In the genomic region with DNA sequence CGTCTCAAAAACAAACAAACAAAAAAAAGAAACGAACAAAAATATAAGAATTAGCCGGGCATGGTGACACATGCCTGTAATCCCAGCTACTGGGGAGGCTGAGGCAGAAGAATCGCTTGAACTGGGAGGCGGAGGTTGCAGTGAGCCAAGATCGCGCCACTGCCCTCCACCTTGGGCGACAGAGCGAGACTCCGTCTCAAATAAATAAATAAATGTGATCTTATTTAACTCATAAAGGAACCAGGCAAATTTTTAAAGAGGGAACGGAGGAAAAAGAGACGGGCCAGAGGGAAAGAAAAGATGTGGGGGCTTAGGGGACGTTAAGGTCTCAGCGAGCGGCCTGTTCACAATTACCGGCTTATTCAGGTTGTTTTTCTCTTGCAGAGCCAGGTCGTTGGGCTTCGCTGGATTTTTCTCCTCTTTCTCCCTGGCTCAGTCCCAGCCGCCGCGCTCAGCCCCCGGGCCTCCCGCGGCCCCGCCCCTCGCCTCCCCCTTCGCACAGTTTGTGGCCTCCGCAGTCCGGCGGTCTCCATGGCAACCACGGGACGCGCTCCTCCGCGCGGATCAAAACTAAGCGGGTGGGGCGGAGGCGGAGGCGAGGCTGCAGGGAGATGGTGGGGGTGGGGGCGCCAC, we compare ENCODE assay signal across 1 cellular context.
TF ChIP-seq lines count a peak whose summit lies in the region.

No MANE protein-coding gene starts in this region.

TF ChIP-seq in H1, 55 proteins besides CTCF, POLR2A, EP300 and RAD21:
- peak; percentile 48; the same call in 1 of the 2 replicates for TF ChIP-seq RBBP5 (IDR thresholded peaks at IDR 0.05; ENCODE audit: borderline replicate concordance, low read depth, low read length)
- TF ChIP-seq BACH1 (IDR thresholded peaks at IDR 0.05; ENCODE audit: low read length) = no peak
- no peak for TF ChIP-seq HDAC6 (IDR thresholded peaks at IDR 0.05; ENCODE audit: low read depth, low read length)
- peak; percentile 10 to 80; a peak in 2 of 4 replicates for TF ChIP-seq SIN3A (conservative IDR thresholded peaks at IDR 0.05 in 1 of 2, IDR thresholded peaks at IDR 0.05 in 1 of 2; ENCODE audit: low read depth in 1 of 2, low read length in 2 of 2)
- TF ChIP-seq POU5F1 (IDR thresholded peaks at IDR 0.05; ENCODE audit: low read depth, low read length) = no peak
- TF ChIP-seq BRCA1 (IDR thresholded peaks at IDR 0.05; ENCODE audit: low read depth, low read length) = no peak
- TF ChIP-seq NANOG (IDR thresholded peaks at IDR 0.05; ENCODE audit: insufficient read depth, low read depth, low read length, poor library complexity, severe bottlenecking) = no peak
- TF ChIP-seq HDAC2 (IDR thresholded peaks at IDR 0.05; ENCODE audit: borderline replicate concordance in 1 of 2, low read depth in 2 of 2, low read length in 2 of 2) = peak in 1 of 2 experiments; percentile 66; a peak in 1 of 4 replicates
- TF ChIP-seq RFX5 (IDR thresholded peaks at IDR 0.05; ENCODE audit: borderline replicate concordance, low read depth, low read length) = no peak
- TF ChIP-seq SIX5 (IDR thresholded peaks at IDR 0.05; ENCODE audit: low read depth, low read length) = no peak
- TF ChIP-seq, protein P1, sequence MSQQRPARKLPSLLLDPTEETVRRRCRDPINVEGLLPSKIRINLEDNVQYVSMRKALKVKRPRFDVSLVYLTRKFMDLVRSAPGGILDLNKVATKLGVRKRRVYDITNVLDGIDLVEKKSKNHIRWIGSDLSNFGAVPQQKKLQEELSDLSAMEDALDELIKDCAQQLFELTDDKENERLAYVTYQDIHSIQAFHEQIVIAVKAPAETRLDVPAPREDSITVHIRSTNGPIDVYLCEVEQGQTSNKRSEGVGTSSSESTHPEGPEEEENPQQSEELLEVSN (IDR thresholded peaks at IDR 0.05) = no peak
- TF ChIP-seq TEAD4 (IDR thresholded peaks at IDR 0.05; ENCODE audit: low read depth, low read length) = no peak
- no peak for TF ChIP-seq EZH2 (IDR thresholded peaks at IDR 0.05; ENCODE audit: low read depth, low read length, severe bottlenecking)
- TF ChIP-seq SP1 (IDR thresholded peaks at IDR 0.05; ENCODE audit: low read depth, low read length) = peak; percentile 52
- no peak for TF ChIP-seq TAF7 (optimal IDR thresholded peaks at IDR 0.05; ENCODE audit: borderline replicate concordance, low read depth, low read length)
- no peak for TF ChIP-seq RXRA (IDR thresholded peaks at IDR 0.05; ENCODE audit: insufficient read depth, low read depth, low read length)
- 0 out of 2 replicates have a peak, but pooled peaks have one; percentile 43 for TF ChIP-seq TAF1 (IDR thresholded peaks at IDR 0.05; ENCODE audit: low read depth, low read length)
- no peak for TF ChIP-seq MAFK (IDR thresholded peaks at IDR 0.05; ENCODE audit: low read depth, low read length)
- no peak for TF ChIP-seq PHF8 (conservative IDR thresholded peaks at IDR 0.05; ENCODE audit: low read depth, low read length)
- no peak for TF ChIP-seq CBX5 (IDR thresholded peaks at IDR 0.05; ENCODE audit: low read depth, low read length)
- TF ChIP-seq ZNF274 (IDR thresholded peaks at IDR 0.05; ENCODE audit: borderline replicate concordance, extremely low read depth, low read length) = no peak
- no peak for TF ChIP-seq JUN (IDR thresholded peaks at IDR 0.05; ENCODE audit: low read depth, low read length)
- TF ChIP-seq CREB1 (IDR thresholded peaks at IDR 0.05) = no peak
- TF ChIP-seq POLR2AphosphoS5 (IDR thresholded peaks at IDR 0.05; ENCODE audit: low read depth, low read length) = no peak
